Comparison of ENCODE assay signal across 32 cellular contexts in genomic region chr10:35696392-35696791, GRCh38.
"Had no signal": no experiment of that assay in that cellular context is flagged by ENCODE, and none has a peak within 500 bp of the region (broad histone marks: within the 10 kb centered on the region; RNA-seq: fewer than 3 reads in every experiment).

No MANE protein-coding gene starts in this region.

- H3K36me3 Mint-ChIP-seq: activated naive CD4-positive, alpha-beta T cell treated with anti-CD3 and anti-CD28 coated beads, Interleukin-2, amount 10 ng/mL, durations not matched to agents 7 days and 5 days; activated naive CD8-positive, alpha-beta T cell; brain; IgD-negative memory B cell; WTC11 had no signal

- H3K27me3 Mint-ChIP-seq: activated CD4-positive, alpha-beta T cell treated with anti-CD3 and anti-CD28 coated beads, Interleukin-2, amount 10 ng/mL, durations not matched to agents 7 days and 5 days; activated naive CD4-positive, alpha-beta T cell treated with anti-CD3 and anti-CD28 coated beads, Interleukin-2, amount 10 ng/mL, durations not matched to agents 7 days and 5 days; activated naive CD8-positive, alpha-beta T cell treated with anti-CD3 and anti-CD28 coated beads, Interleukin-2, amount 50 U/mL, for 24 hours; IgD-negative memory B cell had no signal

- DNase-seq: activated CD4-positive, alpha-beta T cell treated with anti-CD3 and anti-CD28 coated beads for 36 hours; activated CD4-positive, alpha-beta T cell treated with anti-CD3 and anti-CD28 coated beads, Interleukin-2, amount 10 ng/mL, durations not matched to agents 7 days and 5 days; activated CD4-positive, alpha-beta T cell treated with anti-CD3 and anti-CD28 coated beads, Interleukin-2, amount 50 U/mL, for 48 hours; activated CD8-positive, alpha-beta memory T cell treated with anti-CD3 and anti-CD28 coated beads, Interleukin-2, amount 50 U/mL, for 4 hours; activated naive CD4-positive, alpha-beta T cell treated with anti-CD3 and anti-CD28 coated beads, Interleukin-2, amount 10 ng/mL, durations not matched to agents 7 days and 5 days; activated naive CD8-positive, alpha-beta T cell treated with anti-CD3 and anti-CD28 coated beads, Interleukin-2, amount 50 U/mL, for 24 hours; activated T-cell treated with anti-CD3 and anti-CD28 coated beads for 4 hours; activated T-cell treated with anti-CD3 and anti-CD28 coated beads, Interleukin-2, amount 50 U/mL, for 4 hours; anterior cingulate cortex; caudate nucleus; Karpas-422; KBM-7; NCI-H1092; NCI-H1436 treated with DMSO at 0.1 percent for 48 hours; NCI-H1694 treated with DMSO at 0.1 percent for 48 hours; NCI-H2029 treated with DMSO at 0.1 percent for 48 hours; NCI-H2107; NCI-H2171; NCI-H510A; NCI-H526; NCI-H748 treated with DMSO at 0.1 percent for 48 hours; NK-92 treated with Interleukin-12 subunit alpha and Interleukin-12 subunit beta, amount 100 ng/mL, for 24 hours; Right ventricle myocardium superior; SW 1271; T-helper 1 cell; T-helper 2 cell had no signal

- H3K4me1 Mint-ChIP-seq: activated CD4-positive, alpha-beta T cell treated with anti-CD3 and anti-CD28 coated beads for 36 hours; activated CD4-positive, alpha-beta T cell treated with anti-CD3 and anti-CD28 coated beads, Interleukin-2, amount 10 ng/mL, durations not matched to agents 7 days and 5 days; activated naive CD4-positive, alpha-beta T cell treated with anti-CD3 and anti-CD28 coated beads, Interleukin-2, amount 10 ng/mL, durations not matched to agents 7 days and 5 days; activated naive CD8-positive, alpha-beta T cell treated with anti-CD3 and anti-CD28 coated beads, Interleukin-2, amount 50 U/mL, for 24 hours; IgD-negative memory B cell had no signal

- H3K27ac Mint-ChIP-seq: activated CD4-positive, alpha-beta T cell treated with anti-CD3 and anti-CD28 coated beads for 36 hours; activated CD4-positive, alpha-beta T cell treated with anti-CD3 and anti-CD28 coated beads, Interleukin-2, amount 10 ng/mL, durations not matched to agents 7 days and 5 days; activated naive CD4-positive, alpha-beta T cell treated with anti-CD3 and anti-CD28 coated beads, Interleukin-2, amount 10 ng/mL, durations not matched to agents 7 days and 5 days; activated naive CD8-positive, alpha-beta T cell; activated naive CD8-positive, alpha-beta T cell treated with anti-CD3 and anti-CD28 coated beads, Interleukin-2, amount 50 U/mL, for 24 hours; activated T-helper 1 cell treated with anti-CD3 and anti-CD28 coated beads, Interleukin-12 subunit alpha, Interleukin-12 subunit beta, Interleukin-2, Interleukin-4 antibody, amounts not matched to agents 30 ng/mL and 10 ng/mL and 1 ng/mL, durations not matched to agents 14 hours and 24 hours and 36 hours; brain; IgD-negative memory B cell; WTC11 had no signal

- H3K9me3 Mint-ChIP-seq: activated CD4-positive, alpha-beta T cell treated with anti-CD3 and anti-CD28 coated beads, Interleukin-2, amount 10 ng/mL, durations not matched to agents 7 days and 5 days; activated naive CD4-positive, alpha-beta T cell treated with anti-CD3 and anti-CD28 coated beads, Interleukin-2, amount 10 ng/mL, durations not matched to agents 7 days and 5 days; activated naive CD8-positive, alpha-beta T cell treated with anti-CD3 and anti-CD28 coated beads, Interleukin-2, amount 50 U/mL, for 24 hours; activated T-cell treated with anti-CD3 and anti-CD28 coated beads, Interleukin-2, amount 50 U/mL, for 4 hours; activated T-helper 1 cell treated with anti-CD3 and anti-CD28 coated beads, Interleukin-12 subunit alpha, Interleukin-12 subunit beta, Interleukin-2, Interleukin-4 antibody, amounts not matched to agents 30 ng/mL and 10 ng/mL and 1 ng/mL, durations not matched to agents 14 hours and 24 hours and 36 hours; brain; WTC11 had no signal

- ATAC-seq: activated CD4-positive, alpha-beta T cell treated with anti-CD3 and anti-CD28 coated beads for 36 hours; activated CD4-positive, CD25-positive, alpha-beta regulatory T cell treated with anti-CD3 and anti-CD28 coated beads, Interleukin-2, amount 50 U/mL, for 24 hours; activated naive CD8-positive, alpha-beta T cell treated with anti-CD3 and anti-CD28 coated beads, Interleukin-2, amount 50 U/mL, for 24 hours; activated T-cell treated with anti-CD3 and anti-CD28 coated beads, Interleukin-2, amount 50 U/mL, for 4 hours; WTC11 had no signal

- H3K4me3 Mint-ChIP-seq: activated CD4-positive, alpha-beta T cell treated with anti-CD3 and anti-CD28 coated beads for 36 hours; activated CD4-positive, alpha-beta T cell treated with anti-CD3 and anti-CD28 coated beads, Interleukin-2, amount 10 ng/mL, durations not matched to agents 7 days and 5 days; activated naive CD4-positive, alpha-beta T cell treated with anti-CD3 and anti-CD28 coated beads, Interleukin-2, amount 10 ng/mL, durations not matched to agents 7 days and 5 days; activated naive CD8-positive, alpha-beta T cell; activated naive CD8-positive, alpha-beta T cell treated with anti-CD3 and anti-CD28 coated beads, Interleukin-2, amount 50 U/mL, for 24 hours; activated T-cell treated with anti-CD3 and anti-CD28 coated beads, Interleukin-2, amount 50 U/mL, for 4 hours; activated T-helper 1 cell treated with anti-CD3 and anti-CD28 coated beads, Interleukin-12 subunit alpha, Interleukin-12 subunit beta, Interleukin-2, Interleukin-4 antibody, amounts not matched to agents 30 ng/mL and 10 ng/mL and 1 ng/mL, durations not matched to agents 14 hours and 24 hours and 36 hours; brain; IgD-negative memory B cell; WTC11 had no signal
